In genomic region chr12:103840881-103841689, GRCh38 we compare ENCODE assay signal across 8 cellular contexts. TPM values are rescaled to one million over a fixed set of nuclear protein-coding genes. Genes with fewer than 3 reads are reported as not detected.
DNase-seq lines count a peak whose midpoint lies in the region; FAIRE-seq and TF ChIP-seq lines count a peak whose summit lies in the region.

Gene NT5DC3, minus strand, starts transcription at chr12:103841234. Its CDS starts 78 bp downstream, at chr12:103841156.

- H3K4me1 ChIP-seq in osteoblast (ENCODE audit: insufficient read depth, low read length) = peaks cover 15% of the 10 kb centered on the region
- H3K4me1 ChIP-seq in testis = peaks cover 4% of the 10 kb centered on the region

- H3K9me3 Mint-ChIP-seq in activated naive CD4-positive, alpha-beta T cell treated with anti-CD3 and anti-CD28 coated beads, Interleukin-2, amount 10 ng/mL, durations not matched to agents 7 days and 5 days = no peaks in the 10 kb centered on the region

- TF ChIP-seq POLR2A in H54 (IDR thresholded peaks at IDR 0.05; ENCODE audit: low read depth, low read length) (peak; percentile 98), testis (IDR thresholded peaks at IDR 0.05) (peak; percentile 26)

- peaks cover 45% of the 10 kb centered on the region for H3K79me2 ChIP-seq in osteoblast (ENCODE audit: insufficient read depth, low read length)

- H3K27me3 Mint-ChIP-seq in activated naive CD4-positive, alpha-beta T cell treated with anti-CD3 and anti-CD28 coated beads, Interleukin-2, amount 10 ng/mL, durations not matched to agents 7 days and 5 days = peaks cover 36% of the 10 kb centered on the region

- H3K4me3 ChIP-seq in LNCaP clone FGC (ENCODE audit: low read depth, low read length) (peak within 1 kb of the TSS; percentile 81), osteoblast (ENCODE audit: insufficient read depth, low read length) (peak within 1 kb of the TSS; percentile 86), testis (peak within 1 kb of the TSS; percentile 80 to 82)

- H3K4me2 ChIP-seq in osteoblast (ENCODE audit: insufficient read depth, low read length) = peak within 1 kb of the TSS; percentile 90

- H3K9me3 ChIP-seq in osteoblast (ENCODE audit: low read depth, low read length) = no peaks in the 10 kb centered on the region
- H3K9me3 ChIP-seq in testis = no peaks in the 10 kb centered on the region

- peak within 1 kb of the TSS; percentile 88 for H2AFZ ChIP-seq in osteoblast (ENCODE audit: low read length)

- 0 to 1% methylated on average over 1 to 52 of the region's 86 CpGs for WGBS in testis, 2 donors

- peaks cover 12% of the 10 kb centered on the region for H4K20me1 ChIP-seq in osteoblast (ENCODE audit: insufficient read depth, low read length)

- peak within 1 kb of the TSS; percentile 17 for H3K27ac ChIP-seq in osteoblast (ENCODE audit: low read depth, low read length)
- H3K27ac ChIP-seq in testis = peak within 1 kb of the TSS; percentile 66 to 82

- H3K4me1 Mint-ChIP-seq in activated naive CD4-positive, alpha-beta T cell treated with anti-CD3 and anti-CD28 coated beads, Interleukin-2, amount 10 ng/mL, durations not matched to agents 7 days and 5 days = peaks cover 20% of the 10 kb centered on the region

- H3K27me3 ChIP-seq in osteoblast (ENCODE audit: insufficient read depth, low read length) (no peaks in the 10 kb centered on the region), testis (no peaks in the 10 kb centered on the region)

- intact Hi-C loops in testis (cut with DNase I; ENCODE audit: low total_unique reads) = no loop called here

- in situ Hi-C loops in G401 (cut with HindIII; ENCODE audit: low sequenced_read_pairs) = no loop called here
- in situ Hi-C loops in SK-MEL-5 (cut with HindIII; ENCODE audit: low pct_unique_long_range_greater_than_20kb, low sequenced_read_pairs) = no loop called here

- FAIRE-seq in H54 (lab: Jason Lieb, UNC) = no peak

- CTCF ChIA-PET in activated naive CD4-positive, alpha-beta T cell treated with anti-CD3 and anti-CD28 coated beads, Interleukin-2, amount 10 ng/mL, durations not matched to agents 7 days and 5 days (lab: Charles Lee) = no interaction called here

- no peaks in the 10 kb centered on the region for H3K36me3 Mint-ChIP-seq in activated naive CD4-positive, alpha-beta T cell treated with anti-CD3 and anti-CD28 coated beads, Interleukin-2, amount 10 ng/mL, durations not matched to agents 7 days and 5 days

- H3K4me3 Mint-ChIP-seq in activated naive CD4-positive, alpha-beta T cell treated with anti-CD3 and anti-CD28 coated beads, Interleukin-2, amount 10 ng/mL, durations not matched to agents 7 days and 5 days = peak within 1 kb of the TSS; percentile 86

- H3K36me3 ChIP-seq in osteoblast (ENCODE audit: insufficient read depth, low read length) (no peaks in the 10 kb centered on the region), testis (ENCODE audit: low read depth, missing control alignments) (no peaks in the 10 kb centered on the region)

- peak within 1 kb of the TSS; percentile 44 for H3K27ac Mint-ChIP-seq in activated naive CD4-positive, alpha-beta T cell treated with anti-CD3 and anti-CD28 coated beads, Interleukin-2, amount 10 ng/mL, durations not matched to agents 7 days and 5 days

- peak; percentile 28; the same call in 1 of the 2 replicates for TF ChIP-seq CTCF in LNCaP clone FGC (IDR thresholded peaks at IDR 0.05; ENCODE audit: control insufficient read depth, extremely low read depth, insufficient read depth)
- no peak for TF ChIP-seq CTCF in osteoblast (IDR thresholded peaks at IDR 0.05; ENCODE audit: extremely low read depth, low read depth, low read length)
- no peak for TF ChIP-seq CTCF in testis (IDR thresholded peaks at IDR 0.05)

- DNase-seq in G401 (ENCODE audit: low spot score) = peak; percentile 87
- DNase-seq in H54 (ENCODE audit: insufficient read length, low spot score) = peak; percentile 69
- peak; percentile 47 for DNase-seq in LNCaP clone FGC (ENCODE audit: low read depth)
- DNase-seq in SK-MEL-5 (ENCODE audit: low read depth, low spot score) = peak; percentile 83
- DNase-seq in activated naive CD4-positive, alpha-beta T cell treated with anti-CD3 and anti-CD28 coated beads, Interleukin-2, amount 10 ng/mL, durations not matched to agents 7 days and 5 days = peak; percentile 83
- peak; percentile 79 for DNase-seq in globus pallidus (ENCODE audit: low spot score)
- DNase-seq in osteoblast (ENCODE audit: insufficient read length, low spot score, missing footprints) = peak; percentile 96
- peak; percentile 85 for DNase-seq in testis

RNA-seq across cellular contexts. Expression of gene NT5DC3, which starts in this region (rescaled TPM):
- 4.9 and 7.6 TPM in 2 replicates for total RNA-seq in G401 (2014; rRNA removed; shearing (Covaris generic))
- total RNA-seq in SK-MEL-5 (2014; rRNA removed; shearing (Covaris generic)) = 34.6 and 37.9 TPM in 2 replicates
- polyA plus RNA-seq in SK-MEL-5 (2015; cell fraction: cytosol; rRNA removed) = 24.2 and 34.2 TPM in 2 replicates
- polyA plus RNA-seq in SK-MEL-5 (2015; cell fraction: nucleus; rRNA removed) = 43.9 and 64.8 TPM in 2 replicates
- total RNA-seq in osteoblast (10.1 and 10.6 TPM in 2 replicates), testis (10 to 100 TPM; 16.1 to 25.4 TPM)
- polyA plus RNA-seq in testis (ENCODE audit: insufficient read depth, low read depth, low replicate concordance) = 5.7 TPM

Comparison
In these comparisons a context has a peak if more than half of its experiments do, and no peak if none do; other contexts are left out.
1. Peak in every context shown above with its lines: DNase-seq, H3K4me3 ChIP-seq and H3K27ac ChIP-seq.